ENCODE assay signal across 8 cellular contexts in genomic region chr4:186201535-186202230, GRCh38. TPM values are rescaled to one million over a fixed set of nuclear protein-coding genes. Genes with fewer than 3 reads are reported as not detected.
A peak's percentile ranks its signal among the peaks of the same experiment; 100 is the strongest.
DNase-seq lines count a peak whose midpoint lies in the region; ATAC-seq and TF ChIP-seq lines count a peak whose summit lies in the region.

No MANE protein-coding gene starts in this region.

- DNase-seq in DMS53 treated with DMSO at 0.1 percent for 48 hours (lab: John Stamatoyannopoulos, UW; ENCODE audit: unreplicated experiment): peak; percentile 81
- DNase-seq in IMR-90: peak; percentile 40
- peak; percentile 61 for DNase-seq in UCSD-AML1 (lab: John Stamatoyannopoulos, UW; ENCODE audit: unreplicated experiment)
- peak; percentile 33 for DNase-seq in MCF 10A (ENCODE audit: unreplicated experiment)
- DNase-seq in lower lobe of right lung: no peak
- peak; percentile 58 for DNase-seq in stimulated activated naive CD4-positive, alpha-beta T cell treated with Interleukin-2 at 50 U/mL for 16 hours (lab: John Stamatoyannopoulos, UW)
- no peak for DNase-seq in SIG-M5 (lab: John Stamatoyannopoulos, UW)

- no peak overlapping the region for H4K91ac ChIP-seq in IMR-90 (ENCODE audit: insufficient read depth, low read depth, low read length)

- H2AK9ac ChIP-seq in IMR-90 (replicated peaks; ENCODE audit: low read depth, low read length, poor library complexity): no peak overlapping the region

- H2BK5ac ChIP-seq in IMR-90 (ENCODE audit: low read depth, low read length, poor library complexity, severe bottlenecking): no peak overlapping the region

- H4K5ac ChIP-seq in IMR-90 (ENCODE audit: low read depth, low read length): no peak overlapping the region

- CTCF ChIA-PET in IMR-90 (lab: Yijun Ruan, JAX): interaction anchor here (1.1 to 1.5 kb wide), 2 partner anchors 10 to 12 kb away, joined by 3 to 5 read pairs; no protein-coding TSS in a partner anchor
- CTCF ChIA-PET in MCF 10A (lab: Yijun Ruan, JAX): interaction anchor here (0.6 to 1.3 kb wide), 3 partner anchors 11 to 1269 kb away, joined by 3 read pairs; partner anchors contain the start of gene CYP4V2

- H3K27ac ChIP-seq in IMR-90 (ENCODE audit: insufficient read depth, low read length): no peak overlapping the region
- no peak overlapping the region for H3K27ac ChIP-seq in lower lobe of right lung

- H3K14ac ChIP-seq in IMR-90 (replicated peaks; ENCODE audit: low read depth, low read length): no peak overlapping the region

- no peak overlapping the region for H3K4me2 ChIP-seq in IMR-90 (ENCODE audit: low read depth, low read length)

- intact Hi-C loops in IMR-90 (cut with micrococcal nuclease) (no loop called here), MCF 10A (cut with micrococcal nuclease) (no loop called here), lower lobe of right lung (cut with DNase I) (no loop called here)

- no peaks in the 10 kb centered on the region for H3K4me1 Mint-ChIP-seq in MCF 10A (ENCODE audit: insufficient read depth, unreplicated experiment)

- no peaks in the 10 kb centered on the region for H3K36me3 Mint-ChIP-seq in MCF 10A (ENCODE audit: insufficient read depth, unreplicated experiment)

- no peaks in the 10 kb centered on the region for H3K9me3 Mint-ChIP-seq in MCF 10A (ENCODE audit: unreplicated experiment)

- H2BK120ac ChIP-seq in IMR-90 (ENCODE audit: low read depth, low read length): no peak overlapping the region

- WGBS in IMR-90 (ENCODE audit: extremely low coverage in 2 of 2, insufficient read length in 1 of 2), 2 experiments: 65% methylated on average over 8 of the region's 9 CpGs; no CpG with 5 or more reads in 1 of the 2 experiments

- H3K36me3 ChIP-seq in IMR-90 (ENCODE audit: control insufficient read depth, insufficient read depth, low read length) (peaks cover 3% of the 10 kb centered on the region; the same call in 1 of the 2 replicates), lower lobe of right lung (peaks cover 12% of the 10 kb centered on the region)

- no peaks in the 10 kb centered on the region for H4K20me1 ChIP-seq in IMR-90 (ENCODE audit: insufficient read depth, low read length)

- TF ChIP-seq RAD21 in IMR-90 (IDR thresholded peaks at IDR 0.05; ENCODE audit: low read length): peak; percentile 32; the same call in 1 of the 2 replicates

- ATAC-seq in GM21526 (IDR thresholded peaks at IDR 0.05; ENCODE audit: low FRiP score, unreplicated experiment) (peak; percentile 96), IMR-90 (ENCODE audit: low read depth) (peak; percentile 69), lower lobe of right lung (peak; percentile 86)

- no peak overlapping the region for H2BK15ac ChIP-seq in IMR-90 (ENCODE audit: low read depth, low read length)

- H3K79me1 ChIP-seq in IMR-90 (ENCODE audit: low read depth in 1 of 2, low read length in 2 of 2): no peaks in the 10 kb centered on the region

- in situ Hi-C loops in IMR-90 (cut with MboI; ENCODE audit: low sequenced_read_pairs): no loop called here

- TF ChIP-seq POLR2A in IMR-90 (IDR thresholded peaks at IDR 0.05; ENCODE audit: low read depth, low read length): no peak

- POLR2A ChIA-PET in IMR-90 (lab: Charles Lee; ENCODE audit: unreplicated experiment) (no interaction called here), MCF 10A (lab: Yijun Ruan, JAX) (interaction anchor here (1.5 kb wide), 1 partner anchor 10 kb away, joined by 11 read pairs; the partner anchor contains the start of gene CYP4V2)

- H3K56ac ChIP-seq in IMR-90 (ENCODE audit: extremely low read depth, insufficient read depth, low read length): no peak overlapping the region

- no peak overlapping the region for H3K18ac ChIP-seq in IMR-90 (ENCODE audit: low read depth, low read length)

- H3K4me3 ChIP-seq in IMR-90 (ENCODE audit: insufficient read depth, low read depth, low read length): no peak overlapping the region
- no peak overlapping the region for H3K4me3 ChIP-seq in lower lobe of right lung

- H3K9me1 ChIP-seq in IMR-90 (ENCODE audit: insufficient read depth, low read length): peaks cover 4% of the 10 kb centered on the region; the same call in 1 of the 2 replicates

- no peak overlapping the region for H3K23ac ChIP-seq in IMR-90 (ENCODE audit: low read depth, low read length)

- no peak overlapping the region for H3K9ac ChIP-seq in IMR-90 (ENCODE audit: low read depth, low read length)

- TF ChIP-seq CTCF in IMR-90 (conservative IDR thresholded peaks at IDR 0.05; ENCODE audit: low read depth, low read length): peak; percentile 58
- TF ChIP-seq CTCF in MCF 10A (IDR thresholded peaks at IDR 0.05; ENCODE audit: unreplicated experiment): peak; percentile 16
- TF ChIP-seq CTCF in lower lobe of right lung (IDR thresholded peaks at IDR 0.05): peak; percentile 61

- H3K4me1 ChIP-seq in IMR-90 (ENCODE audit: control insufficient read depth, insufficient read depth, low read length) (no peaks in the 10 kb centered on the region; the same call in 1 of the 2 replicates), lower lobe of right lung (no peaks in the 10 kb centered on the region)

- H2AK5ac ChIP-seq in IMR-90 (ENCODE audit: low read depth, low read length): no peak overlapping the region

- H4K8ac ChIP-seq in IMR-90 (ENCODE audit: low read depth in 2 of 2, low read length in 2 of 2): no peak overlapping the region

- dilution Hi-C loops in IMR-90 (cut with HindIII; ENCODE audit: low sequenced_read_pairs, unreplicated experiment): no loop called here

- no peak overlapping the region for H3K4me3 Mint-ChIP-seq in MCF 10A (ENCODE audit: unreplicated experiment)

- no peaks in the 10 kb centered on the region for H3K27me3 ChIP-seq in IMR-90 (ENCODE audit: control insufficient read depth, insufficient read depth, low read length)
- no peaks in the 10 kb centered on the region for H3K27me3 ChIP-seq in lower lobe of right lung (ENCODE audit: low read depth)

- H3K4ac ChIP-seq in IMR-90 (ENCODE audit: low read depth, low read length): no peak overlapping the region

- H3K27ac Mint-ChIP-seq in MCF 10A (ENCODE audit: low read depth, unreplicated experiment): no peak overlapping the region

- H3K27me3 Mint-ChIP-seq in MCF 10A (ENCODE audit: insufficient read depth, unreplicated experiment): no peaks in the 10 kb centered on the region

- BruUV-seq in IMR-90 (replicated peaks; lab: Mats Ljungman, UMichigan): no TSS peak
- BruUV-seq in MCF 10A (replicated peaks; lab: Mats Ljungman, UMichigan): no TSS peak

- H3K9me3 ChIP-seq in IMR-90 (ENCODE audit: control insufficient read depth, insufficient read depth, low read length) (no peaks in the 10 kb centered on the region), lower lobe of right lung (no peaks in the 10 kb centered on the region)

- no peak overlapping the region for H2BK20ac ChIP-seq in IMR-90 (ENCODE audit: low read depth, low read length)

- no peak overlapping the region for H2AFZ ChIP-seq in IMR-90 (replicated peaks; ENCODE audit: low read length, poor library complexity)

TF ChIP-seq in IMR-90, 13 proteins besides CTCF, POLR2A, EP300 and RAD21:
- no peak for TF ChIP-seq MXI1 (IDR thresholded peaks at IDR 0.05; ENCODE audit: borderline replicate concordance, low read depth, low read length)
- no peak for TF ChIP-seq FOS (IDR thresholded peaks at IDR 0.05; ENCODE audit: low read depth, low read length)
- no peak for TF ChIP-seq CEBPB (IDR thresholded peaks at IDR 0.05; ENCODE audit: low read depth, low read length)
- TF ChIP-seq MAZ (IDR thresholded peaks at IDR 0.05; ENCODE audit: borderline replicate concordance, low read depth, low read length): no peak
- no peak for TF ChIP-seq RCOR1 (IDR thresholded peaks at IDR 0.05; ENCODE audit: insufficient replicate concordance, low read length)
- no peak for TF ChIP-seq BHLHE40 (IDR thresholded peaks at IDR 0.05; ENCODE audit: low read depth, low read length)
- TF ChIP-seq USF2 (IDR thresholded peaks at IDR 0.05; ENCODE audit: low read depth, low read length): peak; percentile 43; the same call in 1 of the 2 replicates
- TF ChIP-seq SMC3 (IDR thresholded peaks at IDR 0.05; ENCODE audit: low read depth, low read length): peak; percentile 24; the same call in 1 of the 2 replicates
- no peak for TF ChIP-seq NFE2L2 (IDR thresholded peaks at IDR 0.05; ENCODE audit: low read depth, low read length)
- TF ChIP-seq MAFK (IDR thresholded peaks at IDR 0.05; ENCODE audit: low read depth, low read length): no peak
- TF ChIP-seq, protein P1, sequence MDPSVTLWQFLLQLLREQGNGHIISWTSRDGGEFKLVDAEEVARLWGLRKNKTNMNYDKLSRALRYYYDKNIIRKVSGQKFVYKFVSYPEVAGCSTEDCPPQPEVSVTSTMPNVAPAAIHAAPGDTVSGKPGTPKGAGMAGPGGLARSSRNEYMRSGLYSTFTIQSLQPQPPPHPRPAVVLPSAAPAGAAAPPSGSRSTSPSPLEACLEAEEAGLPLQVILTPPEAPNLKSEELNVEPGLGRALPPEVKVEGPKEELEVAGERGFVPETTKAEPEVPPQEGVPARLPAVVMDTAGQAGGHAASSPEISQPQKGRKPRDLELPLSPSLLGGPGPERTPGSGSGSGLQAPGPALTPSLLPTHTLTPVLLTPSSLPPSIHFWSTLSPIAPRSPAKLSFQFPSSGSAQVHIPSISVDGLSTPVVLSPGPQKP (IDR thresholded peaks at IDR 0.05; ENCODE audit: borderline replicate concordance, low read depth, low read length): no peak

RNA-seq across cellular contexts. Expression of gene CYP4V2, which starts 10.3 kb away (rescaled TPM):
- total RNA-seq in IMR-90 (2012; rRNA removed) (3.9 and 5.0 TPM in 2 replicates), MCF 10A (2022) (22.1 and 30.2 TPM in 2 replicates), lower lobe of right lung (38.6 TPM)
- 3.2 and 4.1 TPM in 2 replicates for polyA plus RNA-seq in IMR-90 (2012; rRNA removed)
- 1.6 and 1.8 TPM in 2 replicates for polyA plus RNA-seq in IMR-90 (2012; cell fraction: cytosol; rRNA removed)
- polyA plus RNA-seq in IMR-90 (2012; cell fraction: nucleus; rRNA removed; ENCODE audit: low replicate concordance): 3.5 and 7.4 TPM in 2 replicates

RNA-seq across cellular contexts. Expression of gene KLKB1, which starts 25.6 kb away (rescaled TPM):
- total RNA-seq in IMR-90 (2012; rRNA removed): under 0.01 TPM in 1 of 2 replicates, not detected in the other
- polyA plus RNA-seq in IMR-90 (2012; rRNA removed): 0.03 TPM in 1 of 2 replicates, not detected in the other
- polyA plus RNA-seq in IMR-90 (2012; cell fraction: cytosol; rRNA removed): not detected in 2 replicates
- polyA plus RNA-seq in IMR-90 (2012; cell fraction: nucleus; rRNA removed; ENCODE audit: low replicate concordance): 0.08 TPM in 1 of 2 replicates, not detected in the other
- total RNA-seq in MCF 10A (2022): 0.21 and 0.96 TPM in 2 replicates
- total RNA-seq in lower lobe of right lung: 1.6 TPM

Comparison
In these comparisons a context has a peak if more than half of its experiments do, and no peak if none do; other contexts are left out.
1. DNase-seq: peak in DMS53 treated with DMSO at 0.1 percent for 48 hours (single experiment), IMR-90 (single experiment), UCSD-AML1 (single experiment), MCF 10A (single experiment) and stimulated activated naive CD4-positive, alpha-beta T cell treated with Interleukin-2 at 50 U/mL for 16 hours (single experiment); none in lower lobe of right lung (single experiment) and SIG-M5 (single experiment).
2. Peak in every context shown above with its lines, with median percentiles within 50 percentile points of each other: ATAC-seq and CTCF ChIP-seq.